Comparison of ENCODE assay signal across 1 cellular context in the genomic region with DNA sequence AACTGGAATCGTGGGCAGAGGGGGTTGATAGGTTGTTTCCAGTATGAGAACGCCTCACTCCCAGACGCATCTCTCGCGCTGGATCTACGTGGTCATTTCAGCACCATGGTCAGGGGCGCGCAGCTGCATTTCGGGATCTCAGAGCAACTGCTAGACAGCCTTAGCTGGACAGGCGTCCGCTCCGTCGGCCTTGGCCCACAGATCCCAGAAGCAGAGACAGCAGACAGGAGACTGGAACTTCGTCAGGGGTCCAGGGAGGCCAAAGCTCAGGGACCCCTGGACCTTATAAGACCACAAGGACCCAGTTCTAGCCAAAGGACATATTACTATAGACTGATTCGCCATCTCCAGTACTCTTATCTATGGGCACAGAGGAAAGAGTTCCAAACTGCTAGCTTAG.
TF ChIP-seq lines count a peak whose summit lies in the region.

No MANE protein-coding gene starts in this region.

TF ChIP-seq in GM23338, 12 proteins besides CTCF, POLR2A, EP300 and RAD21 (continued from another document):
- TF ChIP-seq, protein P1, sequence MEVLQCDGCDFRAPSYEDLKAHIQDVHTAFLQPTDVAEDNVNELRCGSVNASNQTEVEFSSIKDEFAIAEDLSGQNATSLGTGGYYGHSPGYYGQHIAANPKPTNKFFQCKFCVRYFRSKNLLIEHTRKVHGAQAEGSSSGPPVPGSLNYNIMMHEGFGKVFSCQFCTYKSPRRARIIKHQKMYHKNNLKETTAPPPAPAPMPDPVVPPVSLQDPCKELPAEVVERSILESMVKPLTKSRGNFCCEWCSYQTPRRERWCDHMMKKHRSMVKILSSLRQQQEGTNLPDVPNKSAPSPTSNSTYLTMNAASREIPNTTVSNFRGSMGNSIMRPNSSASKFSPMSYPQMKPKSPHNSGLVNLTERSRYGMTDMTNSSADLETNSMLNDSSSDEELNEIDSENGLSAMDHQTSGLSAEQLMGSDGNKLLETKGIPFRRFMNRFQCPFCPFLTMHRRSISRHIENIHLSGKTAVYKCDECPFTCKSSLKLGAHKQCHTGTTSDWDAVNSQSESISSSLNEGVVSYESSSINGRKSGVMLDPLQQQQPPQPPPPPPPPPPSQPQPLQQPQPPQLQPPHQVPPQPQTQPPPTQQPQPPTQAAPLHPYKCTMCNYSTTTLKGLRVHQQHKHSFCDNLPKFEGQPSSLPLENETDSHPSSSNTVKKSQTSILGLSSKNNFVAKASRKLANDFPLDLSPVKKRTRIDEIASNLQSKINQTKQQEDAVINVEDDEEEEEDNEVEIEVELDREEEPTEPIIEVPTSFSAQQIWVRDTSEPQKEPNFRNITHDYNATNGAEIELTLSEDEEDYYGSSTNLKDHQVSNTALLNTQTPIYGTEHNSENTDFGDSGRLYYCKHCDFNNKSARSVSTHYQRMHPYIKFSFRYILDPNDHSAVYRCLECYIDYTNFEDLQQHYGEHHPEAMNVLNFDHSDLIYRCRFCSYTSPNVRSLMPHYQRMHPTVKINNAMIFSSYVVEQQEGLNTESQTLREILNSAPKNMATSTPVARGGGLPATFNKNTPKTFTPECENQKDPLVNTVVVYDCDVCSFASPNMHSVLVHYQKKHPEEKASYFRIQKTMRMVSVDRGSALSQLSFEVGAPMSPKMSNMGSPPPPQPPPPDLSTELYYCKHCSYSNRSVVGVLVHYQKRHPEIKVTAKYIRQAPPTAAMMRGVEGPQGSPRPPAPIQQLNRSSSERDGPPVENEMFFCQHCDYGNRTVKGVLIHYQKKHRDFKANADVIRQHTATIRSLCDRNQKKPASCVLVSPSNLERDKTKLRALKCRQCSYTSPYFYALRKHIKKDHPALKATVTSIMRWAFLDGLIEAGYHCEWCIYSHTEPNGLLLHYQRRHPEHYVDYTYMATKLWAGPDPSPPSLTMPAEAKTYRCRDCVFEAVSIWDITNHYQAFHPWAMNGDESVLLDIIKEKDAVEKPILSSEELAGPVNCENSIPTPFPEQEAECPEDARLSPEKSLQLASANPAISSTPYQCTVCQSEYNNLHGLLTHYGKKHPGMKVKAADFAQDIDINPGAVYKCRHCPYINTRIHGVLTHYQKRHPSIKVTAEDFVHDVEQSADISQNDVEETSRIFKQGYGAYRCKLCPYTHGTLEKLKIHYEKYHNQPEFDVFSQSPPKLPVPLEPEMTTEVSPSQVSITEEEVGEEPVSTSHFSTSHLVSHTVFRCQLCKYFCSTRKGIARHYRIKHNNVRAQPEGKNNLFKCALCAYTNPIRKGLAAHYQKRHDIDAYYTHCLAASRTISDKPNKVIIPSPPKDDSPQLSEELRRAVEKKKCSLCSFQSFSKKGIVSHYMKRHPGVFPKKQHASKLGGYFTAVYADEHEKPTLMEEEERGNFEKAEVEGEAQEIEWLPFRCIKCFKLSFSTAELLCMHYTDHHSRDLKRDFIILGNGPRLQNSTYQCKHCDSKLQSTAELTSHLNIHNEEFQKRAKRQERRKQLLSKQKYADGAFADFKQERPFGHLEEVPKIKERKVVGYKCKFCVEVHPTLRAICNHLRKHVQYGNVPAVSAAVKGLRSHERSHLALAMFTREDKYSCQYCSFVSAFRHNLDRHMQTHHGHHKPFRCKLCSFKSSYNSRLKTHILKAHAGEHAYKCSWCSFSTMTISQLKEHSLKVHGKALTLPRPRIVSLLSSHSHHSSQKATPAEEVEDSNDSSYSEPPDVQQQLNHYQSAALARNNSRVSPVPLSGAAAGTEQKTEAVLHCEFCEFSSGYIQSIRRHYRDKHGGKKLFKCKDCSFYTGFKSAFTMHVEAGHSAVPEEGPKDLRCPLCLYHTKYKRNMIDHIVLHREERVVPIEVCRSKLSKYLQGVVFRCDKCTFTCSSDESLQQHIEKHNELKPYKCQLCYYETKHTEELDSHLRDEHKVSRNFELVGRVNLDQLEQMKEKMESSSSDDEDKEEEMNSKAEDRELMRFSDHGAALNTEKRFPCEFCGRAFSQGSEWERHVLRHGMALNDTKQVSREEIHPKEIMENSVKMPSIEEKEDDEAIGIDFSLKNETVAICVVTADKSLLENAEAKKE (CRISPR knock-in tag; IDR thresholded peaks at IDR 0.05) = no peak
